Comparison of ENCODE assay signal across 23 cellular contexts in genomic region chr12:131131077-131131807, GRCh38.
"Had no signal": no experiment of that assay in that cellular context is flagged by ENCODE, and none has a peak within 500 bp of the region (broad histone marks: within the 10 kb centered on the region; RNA-seq: fewer than 3 reads in every experiment).

No MANE protein-coding gene starts in this region.

- H3K4me3 ChIP-seq: gastroesophageal sphincter, heart left ventricle, prostate gland, testis had no signal

- H3K27ac ChIP-seq: prostate gland had no signal

- H3K9me3 Mint-ChIP-seq: activated T-helper 17 cell treated with anti-CD3 and anti-CD28 coated beads, Interleukin-2, amount 50 U/mL, for 72 hours; brain; natural killer cell treated with Interleukin-12 subunit alpha and Interleukin-12 subunit beta and Interleukin-15 and Interleukin-18, amount 100 ng/mL, for 72 hours had no signal

- H3K9me3 ChIP-seq: gastroesophageal sphincter, heart left ventricle, prostate gland, testis had no signal

- H3K36me3 ChIP-seq: prostate gland had no signal

- H3K4me3 Mint-ChIP-seq: activated CD8-positive, alpha-beta memory T cell treated with anti-CD3 and anti-CD28 coated beads, Interleukin-2, amount 10 ng/mL, durations not matched to agents 7 days and 5 days; activated T-helper 17 cell treated with anti-CD3 and anti-CD28 coated beads, Interleukin-2, amount 50 U/mL, for 72 hours; natural killer cell treated with Interleukin-12 subunit alpha and Interleukin-12 subunit beta and Interleukin-15 and Interleukin-18, amount 100 ng/mL, for 72 hours; stimulated activated naive CD8-positive, alpha-beta T cell treated with anti-CD3 and anti-CD28 coated beads, Interleukin-15, amount 100 ng/mL, for 72 hours had no signal

- H3K4me1 ChIP-seq: prostate gland had no signal

- H3K36me3 Mint-ChIP-seq: activated CD8-positive, alpha-beta memory T cell treated with anti-CD3 and anti-CD28 coated beads, Interleukin-2, amount 10 ng/mL, durations not matched to agents 7 days and 5 days; brain; natural killer cell treated with Interleukin-12 subunit alpha and Interleukin-12 subunit beta and Interleukin-15 and Interleukin-18, amount 100 ng/mL, for 72 hours had no signal

- H3K27me3 ChIP-seq: gastroesophageal sphincter, heart left ventricle, testis had no signal

- H3K27ac Mint-ChIP-seq: activated CD8-positive, alpha-beta memory T cell treated with anti-CD3 and anti-CD28 coated beads, Interleukin-2, amount 10 ng/mL, durations not matched to agents 7 days and 5 days; activated T-helper 17 cell treated with anti-CD3 and anti-CD28 coated beads, Interleukin-2, amount 50 U/mL, for 72 hours; natural killer cell treated with Interleukin-12 subunit alpha and Interleukin-12 subunit beta and Interleukin-15 and Interleukin-18, amount 100 ng/mL, for 72 hours had no signal

- H3K27me3 Mint-ChIP-seq: activated CD8-positive, alpha-beta memory T cell treated with anti-CD3 and anti-CD28 coated beads, Interleukin-2, amount 10 ng/mL, durations not matched to agents 7 days and 5 days; activated T-helper 17 cell treated with anti-CD3 and anti-CD28 coated beads, Interleukin-2, amount 50 U/mL, for 72 hours; natural killer cell treated with Interleukin-12 subunit alpha and Interleukin-12 subunit beta and Interleukin-15 and Interleukin-18, amount 100 ng/mL, for 72 hours had no signal

- ATAC-seq: activated CD8-positive, alpha-beta memory T cell treated with anti-CD3 and anti-CD28 coated beads, Interleukin-2, amount 10 ng/mL, durations not matched to agents 7 days and 5 days; gastroesophageal sphincter; SK-N-SH treated with all-trans-retinoic acid at 6 μM for 48 hours had no signal

- H3K4me1 Mint-ChIP-seq: activated CD8-positive, alpha-beta memory T cell treated with anti-CD3 and anti-CD28 coated beads, Interleukin-2, amount 10 ng/mL, durations not matched to agents 7 days and 5 days; activated T-helper 17 cell treated with anti-CD3 and anti-CD28 coated beads, Interleukin-2, amount 50 U/mL, for 72 hours had no signal

- DNase-seq: activated CD4-positive, alpha-beta T cell treated with anti-CD3 and anti-CD28 coated beads, Interleukin-2, amount 50 U/mL, for 4 hours; activated CD4-positive, CD25-positive, alpha-beta regulatory T cell treated with anti-CD3 and anti-CD28 coated beads, Interleukin-2, amount 50 U/mL, for 72 hours; activated CD8-positive, alpha-beta memory T cell treated with anti-CD3 and anti-CD28 coated beads, Interleukin-2, amount 10 ng/mL, durations not matched to agents 7 days and 5 days; activated naive CD4-positive, alpha-beta T cell treated with Interleukin-2 at 50 U/mL for 16 hours; activated T-cell treated with anti-CD3 and anti-CD28 coated beads, Interleukin-2, amount 50 U/mL, for 1 hour; central memory CD4-positive, alpha-beta T cell; mesendoderm; nucleus accumbens; right cardiac atrium; SIG-M5; small intestine; stimulated activated CD4-positive, alpha-beta T cell treated with anti-CD3 and anti-CD28 coated beads, Interleukin-4, amount 100 ng/mL, for 1 hour; stimulated activated naive CD8-positive, alpha-beta T cell treated with anti-CD3 and anti-CD28 coated beads, Interleukin-15, amount 100 ng/mL, for 72 hours; T-helper 1 cell; T-helper 9 cell had no signal
